In the genomic region with DNA sequence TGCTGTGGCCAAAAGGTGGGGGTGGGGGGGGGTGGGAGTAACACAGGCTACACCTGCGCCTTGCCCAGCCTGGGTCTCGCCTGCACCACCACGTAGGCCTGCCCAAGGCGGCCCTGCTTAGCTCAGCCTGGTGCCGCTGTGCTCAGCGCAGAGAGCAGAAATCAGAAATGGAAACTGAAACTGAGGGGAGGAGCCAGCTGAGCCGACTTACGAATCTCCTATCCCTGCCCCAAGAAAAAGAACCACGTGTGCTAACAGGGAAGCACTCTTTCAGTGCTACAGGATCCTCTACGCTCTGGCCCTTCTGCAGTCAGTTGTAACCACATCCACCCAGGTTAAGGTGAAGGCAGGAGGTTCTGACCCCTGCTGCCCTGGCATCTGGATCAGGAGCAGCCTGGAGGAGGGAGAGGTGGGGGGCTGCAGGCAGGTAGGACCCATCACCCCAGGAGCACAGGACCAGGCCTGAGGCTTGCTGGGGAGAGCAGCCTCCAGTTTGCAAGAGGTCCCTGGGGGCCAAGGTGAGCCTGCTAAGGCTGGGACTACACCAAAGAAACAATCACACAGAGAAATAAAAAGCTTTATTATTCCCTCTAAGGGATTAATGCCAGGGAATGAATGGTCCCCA, we compare ENCODE assay signal across 7 cellular contexts. TPM values are rescaled to one million over a fixed set of nuclear protein-coding genes. Genes with fewer than 3 reads are reported as not detected.
DNase-seq lines count a peak whose midpoint lies in the region; ATAC-seq and TF ChIP-seq lines count a peak whose summit lies in the region.

A gene (minus strand): TSS at position 163 of the 625 bp plus-strand sequence. CDS start 822 bp downstream, outside the sequence.

- H3K4me1 Mint-ChIP-seq in activated CD8-positive, alpha-beta memory T cell treated with anti-CD3 and anti-CD28 coated beads, Interleukin-2, amount 10 ng/mL, durations not matched to agents 7 days and 5 days, result peaks cover 56% of the 10 kb centered on the region
- peaks cover 22 to 60% (median 48%) of the 10 kb centered on the region in 7 donors for H3K4me1 Mint-ChIP-seq in naive thymus-derived CD4-positive, alpha-beta T cell

- H3K4me3 Mint-ChIP-seq in activated CD8-positive, alpha-beta memory T cell treated with anti-CD3 and anti-CD28 coated beads, Interleukin-2, amount 10 ng/mL, durations not matched to agents 7 days and 5 days, result peak within 1 kb of the TSS; percentile 91
- peak within 1 kb of the TSS; percentile 86 to 96 (median 94) for H3K4me3 Mint-ChIP-seq in naive thymus-derived CD4-positive, alpha-beta T cell

- H3K9me3 ChIP-seq in naive thymus-derived CD4-positive, alpha-beta T cell (ENCODE audit: control insufficient read depth in 2 of 3, low read length in 3 of 3), result no peaks in the 10 kb centered on the region
- H3K9me3 ChIP-seq in stomach, result no peaks in the 10 kb centered on the region

- peak within 1 kb of the TSS; percentile 98 for H3K27ac Mint-ChIP-seq in activated CD8-positive, alpha-beta memory T cell treated with anti-CD3 and anti-CD28 coated beads, Interleukin-2, amount 10 ng/mL, durations not matched to agents 7 days and 5 days
- H3K27ac Mint-ChIP-seq in naive thymus-derived CD4-positive, alpha-beta T cell, result peak within 1 kb of the TSS; percentile 94 to 100 (median 97)

- TF ChIP-seq POLR2A in GM18505 (IDR thresholded peaks at IDR 0.05; ENCODE audit: borderline replicate concordance, extremely low read depth, insufficient read depth, insufficient read length) (peak; percentile 74), stomach (IDR thresholded peaks at IDR 0.05) (no peak)

- peak; percentile 49 for ATAC-seq in GM18505 (IDR thresholded peaks at IDR 0.05; ENCODE audit: unreplicated experiment)
- ATAC-seq in HG02938 (IDR thresholded peaks at IDR 0.05; ENCODE audit: unreplicated experiment), result peak; percentile 76
- ATAC-seq in activated CD8-positive, alpha-beta memory T cell treated with anti-CD3 and anti-CD28 coated beads, Interleukin-2, amount 10 ng/mL, durations not matched to agents 7 days and 5 days, result peak; percentile 85
- ATAC-seq in naive thymus-derived CD4-positive, alpha-beta T cell, result peak; percentile 85

- TF ChIP-seq EP300 in stomach (IDR thresholded peaks at IDR 0.05), result no peak

- TF ChIP-seq CTCF in epithelial cell of esophagus (IDR thresholded peaks at IDR 0.05; ENCODE audit: insufficient read depth, low read depth, low read length, missing control alignments), result no peak
- TF ChIP-seq CTCF in stomach (IDR thresholded peaks at IDR 0.05), result peak in 1 of 7 experiments; percentile 13

- peaks cover 37% of the 10 kb centered on the region for H3K36me3 Mint-ChIP-seq in activated CD8-positive, alpha-beta memory T cell treated with anti-CD3 and anti-CD28 coated beads, Interleukin-2, amount 10 ng/mL, durations not matched to agents 7 days and 5 days
- peaks cover 3 to 28% (median 20%) of the 10 kb centered on the region in 5 donors for H3K36me3 Mint-ChIP-seq in naive thymus-derived CD4-positive, alpha-beta T cell

- no peaks in the 10 kb centered on the region for H3K27me3 ChIP-seq in naive thymus-derived CD4-positive, alpha-beta T cell (ENCODE audit: control insufficient read depth in 2 of 2, insufficient read depth in 2 of 2, low read length in 2 of 2)
- H3K27me3 ChIP-seq in stomach, result no peaks in the 10 kb centered on the region

- intact Hi-C loops in naive thymus-derived CD4-positive, alpha-beta T cell (cut with micrococcal nuclease), result loop anchor here (1.0 to 2.0 kb wide), 7 partner anchors 9 to 146 kb away; a partner anchor contains a TSS
- intact Hi-C loops in stomach (cut with DNase I; ENCODE audit: low total_unique reads), result loop anchor here (5.0 kb wide), 1 partner anchor 90 kb away; a partner anchor contains a TSS

- H3K9me3 Mint-ChIP-seq in activated CD8-positive, alpha-beta memory T cell treated with anti-CD3 and anti-CD28 coated beads, Interleukin-2, amount 10 ng/mL, durations not matched to agents 7 days and 5 days (ENCODE audit: low read depth), result no peaks in the 10 kb centered on the region
- peaks cover 0 to 2% (median 0%) of the 10 kb centered on the region in 11 donors for H3K9me3 Mint-ChIP-seq in naive thymus-derived CD4-positive, alpha-beta T cell

- peaks cover 0 to 40% (median 5%) of the 10 kb centered on the region in 3 experiments for H3K36me3 ChIP-seq in naive thymus-derived CD4-positive, alpha-beta T cell (ENCODE audit: control insufficient read depth in 2 of 3, insufficient read depth in 3 of 3, low read length in 3 of 3)
- H3K36me3 ChIP-seq in stomach, result peaks cover 5 to 61% (median 49%) of the 10 kb centered on the region in 4 donors

- H3K4me3 ChIP-seq in epithelial cell of esophagus (ENCODE audit: low read length), result peak within 1 kb of the TSS; percentile 56
- peak within 1 kb of the TSS; percentile 83 for H3K4me3 ChIP-seq in naive thymus-derived CD4-positive, alpha-beta T cell (ENCODE audit: low read length)
- H3K4me3 ChIP-seq in stomach, result peak within 1 kb of the TSS; percentile 53 to 65 (median 60)

- H3K4me1 ChIP-seq in naive thymus-derived CD4-positive, alpha-beta T cell (ENCODE audit: control insufficient read depth in 2 of 2, insufficient read depth in 2 of 2, low read length in 2 of 2), result peaks cover 12 to 34% of the 10 kb centered on the region in 2 donors
- peaks cover 18 to 45% (median 35%) of the 10 kb centered on the region in 4 donors for H3K4me1 ChIP-seq in stomach

- POLR2A ChIA-PET in naive thymus-derived CD4-positive, alpha-beta T cell (lab: Charles Lee), result interaction anchor here (0.6 to 4.6 kb wide), 20 partner anchors 9 to 276 kb away, joined by 3 to 40 read pairs (median 6); a partner anchor contains a TSS

- WGBS in stomach, 5 donors, result 1 to 2% (median 1%) methylated on average over 10 of the region's 10 CpGs

- DNase-seq in NCI-H510A treated with DMSO at 0.1 percent for 48 hours (lab: John Stamatoyannopoulos, UW) (peak; percentile 91), epithelial cell of esophagus (ENCODE audit: low read depth) (peak; percentile 87), stomach (peak; percentile 81)
- DNase-seq in activated CD8-positive, alpha-beta memory T cell treated with anti-CD3 and anti-CD28 coated beads, Interleukin-2, amount 10 ng/mL, durations not matched to agents 7 days and 5 days, result peak; percentile 92
- DNase-seq in naive thymus-derived CD4-positive, alpha-beta T cell, result peak; percentile 47 to 86 (median 81)

- CTCF ChIA-PET in activated CD8-positive, alpha-beta memory T cell treated with anti-CD3 and anti-CD28 coated beads, Interleukin-2, amount 10 ng/mL, durations not matched to agents 7 days and 5 days (lab: Charles Lee), result interaction anchor here (0.8 to 16.2 kb wide), 16 partner anchors 9 to 301 kb away, joined by 3 to 117 read pairs (median 6); a partner anchor contains a TSS
- CTCF ChIA-PET in naive thymus-derived CD4-positive, alpha-beta T cell (lab: Charles Lee), result interaction anchor here (0.6 to 3.5 kb wide), 11 partner anchors 8 to 146 kb away, joined by 3 to 22 read pairs (median 4); a partner anchor contains a TSS

- H3K27me3 Mint-ChIP-seq in activated CD8-positive, alpha-beta memory T cell treated with anti-CD3 and anti-CD28 coated beads, Interleukin-2, amount 10 ng/mL, durations not matched to agents 7 days and 5 days, result no peaks in the 10 kb centered on the region
- H3K27me3 Mint-ChIP-seq in naive thymus-derived CD4-positive, alpha-beta T cell, result no peaks in the 10 kb centered on the region

- H3K27ac ChIP-seq in naive thymus-derived CD4-positive, alpha-beta T cell (ENCODE audit: low read depth, low read length), result peak within 1 kb of the TSS; percentile 83
- peak within 1 kb of the TSS; percentile 92 to 96 (median 92) for H3K27ac ChIP-seq in stomach

RNA-seq across cellular contexts. Expression of the gene that starts here (rescaled TPM):
- 100 to 1,000 TPM in 1 of 2 experiments, 10 to 100 TPM in 1; 65.8 to 105 TPM for total RNA-seq in activated CD8-positive, alpha-beta memory T cell treated with anti-CD3 and anti-CD28 coated beads, Interleukin-2, amount 10 ng/mL, durations not matched to agents 7 days and 5 days
- total RNA-seq in naive thymus-derived CD4-positive, alpha-beta T cell, result 10 to 100 TPM; 36.0 to 80.5 (median 53.5) TPM
- polyA plus RNA-seq in naive thymus-derived CD4-positive, alpha-beta T cell, result 10 to 100 TPM; 10.1 to 24.7 TPM
- 10 to 100 TPM in 2 of 5 donors, 1 to 10 TPM in 3; 3.2 to 21.9 (median 9.8) TPM for total RNA-seq in stomach
- polyA plus RNA-seq in stomach, result 10 to 100 TPM; 15.1 to 23.4 (median 20.3) TPM

Comparison
In these comparisons a context has a peak if more than half of its experiments do, and no peak if none do; other contexts are left out.
1. Peak in every context shown above with its lines: DNase-seq, ATAC-seq, H3K4me3 ChIP-seq and H3K27ac ChIP-seq.